In genomic region chr22:44928711-44929347, GRCh38 we compare ENCODE assay signal across 20 cellular contexts.
"Had no signal": no experiment of that assay in that cellular context is flagged by ENCODE, and none has a peak within 500 bp of the region (broad histone marks: within the 10 kb centered on the region; RNA-seq: fewer than 3 reads in every experiment).

No MANE protein-coding gene starts in this region.

- H3K27me3 Mint-ChIP-seq: activated naive CD8-positive, alpha-beta T cell treated with anti-CD3 and anti-CD28 coated beads for 36 hours had no signal

- H3K27ac Mint-ChIP-seq: activated naive CD8-positive, alpha-beta T cell treated with anti-CD3 and anti-CD28 coated beads for 36 hours; neural progenitor cell had no signal

- DNase-seq: activated CD4-positive, alpha-beta T cell treated with anti-CD3 and anti-CD28 coated beads, Interleukin-2, amount 50 U/mL, for 4 hours; activated naive CD8-positive, alpha-beta T cell treated with anti-CD3 and anti-CD28 coated beads for 36 hours; activated T-cell treated with anti-CD3 and anti-CD28 coated beads for 4 hours; amniotic stem cell; body of pancreas; caudate nucleus; left colon; mammary epithelial cell; ovary; stimulated activated CD4-positive, alpha-beta T cell treated with anti-CD3 and anti-CD28 coated beads, Interleukin-12 subunit alpha, Interleukin-12 subunit beta, amount 100 ng/mL, for 4 hours; stimulated activated CD4-positive, alpha-beta T cell treated with anti-CD3 and anti-CD28 coated beads, Interleukin-1b, Interleukin-23, amount 100 ng/mL, for 48 hours; stimulated activated naive CD4-positive, alpha-beta T cell treated with Interleukin-2 at 50 U/mL for 16 hours; uterus; WERI-Rb-1 had no signal

- H3K4me1 Mint-ChIP-seq: activated naive CD8-positive, alpha-beta T cell treated with anti-CD3 and anti-CD28 coated beads for 36 hours had no signal

- ATAC-seq: body of pancreas, left colon had no signal

- H3K4me1 ChIP-seq: body of pancreas, neural progenitor cell had no signal

- H3K27ac ChIP-seq: body of pancreas, dorsolateral prefrontal cortex, hepatocyte, neural progenitor cell, ovary, tibial nerve, uterus, WERI-Rb-1 had no signal

- H3K4me3 ChIP-seq: body of pancreas, dorsolateral prefrontal cortex, hepatocyte, neural progenitor cell, ovary, tibial nerve, uterus had no signal

- H3K36me3 ChIP-seq: neural progenitor cell, ovary, tibial nerve, uterus had no signal

- H3K9ac ChIP-seq: neural progenitor cell had no signal

- H3K36me3 Mint-ChIP-seq: activated naive CD8-positive, alpha-beta T cell treated with anti-CD3 and anti-CD28 coated beads for 36 hours had no signal

- H3K9me3 ChIP-seq: ovary, uterus had no signal

- FAIRE-seq: colon, islet of Langerhans had no signal

- H3K4me3 Mint-ChIP-seq: activated naive CD8-positive, alpha-beta T cell treated with anti-CD3 and anti-CD28 coated beads for 36 hours; neural progenitor cell had no signal
